9 cellular contexts compared by ENCODE assay signal in the genomic region with DNA sequence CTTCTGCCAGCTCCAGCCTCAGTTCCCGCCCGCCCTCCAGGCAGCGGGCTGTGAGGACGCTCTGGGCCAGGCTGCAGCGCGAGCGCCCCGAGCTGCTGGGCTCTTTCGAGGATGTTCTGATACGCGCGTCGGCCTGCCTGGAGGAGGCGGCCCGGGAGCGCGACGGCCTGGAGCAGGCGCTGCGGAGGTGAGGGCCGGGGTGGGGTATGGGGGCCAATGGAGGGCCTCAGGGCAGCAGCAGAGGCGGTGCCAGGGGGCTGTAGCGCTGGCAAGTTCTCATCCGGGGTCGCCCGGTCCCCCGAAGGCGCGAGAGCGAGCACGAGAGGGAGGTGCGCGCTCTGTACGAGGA. TPM values are rescaled to one million over a fixed set of nuclear protein-coding genes. Genes with fewer than 3 reads are reported as not detected.
DNase-seq lines count a peak whose midpoint lies in the region; ATAC-seq, FAIRE-seq and TF ChIP-seq lines count a peak whose summit lies in the region.
"Had no signal": no experiment of that assay in that cellular context is flagged by ENCODE, and none has a peak within 500 bp of the region (broad histone marks: within the 10 kb centered on the region; RNA-seq: fewer than 3 reads in every experiment).

No MANE protein-coding gene starts in this region.

- H3K4me1 Mint-ChIP-seq in activated CD8-positive, alpha-beta memory T cell treated with anti-CD3 and anti-CD28 coated beads, Interleukin-2, amount 10 ng/mL, durations not matched to agents 7 days and 5 days, result peaks cover 39% of the 10 kb centered on the region
- H3K4me1 Mint-ChIP-seq in memory B cell, result peaks cover 33% of the 10 kb centered on the region

- DNase-seq in activated CD8-positive, alpha-beta memory T cell treated with anti-CD3 and anti-CD28 coated beads, Interleukin-2, amount 10 ng/mL, durations not matched to agents 7 days and 5 days, result no peak
- no peak for DNase-seq in activated CD8-positive, alpha-beta memory T cell treated with anti-CD3 and anti-CD28 coated beads, Interleukin-2, amount 50 U/mL, for 4 hours
- no peak for DNase-seq in GM12878 (ENCODE audit: low read depth, low spot score)
- DNase-seq in memory B cell (ENCODE audit: low spot score in 2 of 2), result no peak
- no peak for DNase-seq in tibial nerve (ENCODE audit: low spot score in 2 of 2)
- DNase-seq in NOMO-1 (lab: John Stamatoyannopoulos, UW; ENCODE audit: unreplicated experiment in 2 of 2), result no peak
- no peak for DNase-seq in HuH-7 (ENCODE audit: low spot score)
- DNase-seq in NCI-H1092 treated with DMSO at 0.1 percent for 48 hours (lab: John Stamatoyannopoulos, UW), result no peak
- DNase-seq: NK-92 treated with Interleukin-12 subunit alpha and Interleukin-12 subunit beta, amount 100 ng/mL, for 24 hours had no signal

- TF ChIP-seq RAD21 in GM12878 (IDR thresholded peaks at IDR 0.05; ENCODE audit: insufficient read depth, low read depth, low read length), result no peak

- peak overlapping the region; percentile 13 for H3K4me3 Mint-ChIP-seq in activated CD8-positive, alpha-beta memory T cell treated with anti-CD3 and anti-CD28 coated beads, Interleukin-2, amount 10 ng/mL, durations not matched to agents 7 days and 5 days
- H3K4me3 Mint-ChIP-seq in memory B cell, result peak overlapping the region; percentile 82

- in situ Hi-C loops in GM12878 (cut with MboI), result no loop called here

- no peaks in the 10 kb centered on the region for H4K20me1 ChIP-seq in GM12878 (ENCODE audit: control insufficient read depth, insufficient read depth)

- SMC1A ChIA-PET in GM12878 (lab: Charles Lee; ENCODE audit: uncharacterized antibody, unreplicated experiment), result no interaction called here

- intact Hi-C loops in GM12878 (cut with micrococcal nuclease; ENCODE audit: unreplicated experiment), result no loop called here

- H3K27me3 ChIP-seq in GM12878 (replicated peaks in 1 of 2; ENCODE audit: control insufficient read depth in 2 of 2, insufficient read depth in 2 of 2, low read length in 1 of 2), result no peaks in the 10 kb centered on the region; a peak in 3 of 4 replicates
- peaks cover 0 to 59% of the 10 kb centered on the region in 2 donors for H3K27me3 ChIP-seq in tibial nerve

- CTCF ChIA-PET in activated CD8-positive, alpha-beta memory T cell treated with anti-CD3 and anti-CD28 coated beads, Interleukin-2, amount 10 ng/mL, durations not matched to agents 7 days and 5 days (lab: Charles Lee), result interaction anchor here (0.9 to 2.3 kb wide), 4 partner anchors 9 to 21 kb away, joined by 3 to 6 read pairs (median 5); no protein-coding TSS in a partner anchor
- CTCF ChIA-PET in GM12878 (lab: Yijun Ruan, JAX), result interaction anchor here (1.0 kb wide), 1 partner anchor 19 kb away, joined by 3 read pairs; no protein-coding TSS in a partner anchor

- H3K4me3 ChIP-seq in GM12878 (peak overlapping the region; percentile 49; the same call in 1 of the 2 replicates), tibial nerve (peak overlapping the region; percentile 20 to 44 (median 28))

- no peaks in the 10 kb centered on the region for H3K36me3 Mint-ChIP-seq in activated CD8-positive, alpha-beta memory T cell treated with anti-CD3 and anti-CD28 coated beads, Interleukin-2, amount 10 ng/mL, durations not matched to agents 7 days and 5 days
- H3K36me3 Mint-ChIP-seq in memory B cell, result peaks cover 2% of the 10 kb centered on the region

- peaks cover 42% of the 10 kb centered on the region for H3K4me1 ChIP-seq in GM12878 (ENCODE audit: control insufficient read depth, insufficient read depth, low read length)
- H3K4me1 ChIP-seq in tibial nerve, result peaks cover 0 to 80% (median 60%) of the 10 kb centered on the region in 4 donors

- peak overlapping the region; percentile 93 for H3K4me2 ChIP-seq in GM12878 (ENCODE audit: control insufficient read depth, insufficient read depth)

- RAD21 ChIA-PET in GM12878 (lab: Charles Lee; ENCODE audit: unreplicated experiment), result no interaction called here

- H3K9ac ChIP-seq in GM12878 (ENCODE audit: control insufficient read depth, insufficient read depth, low read length), result no peak overlapping the region

- no peak overlapping the region for H3K27ac Mint-ChIP-seq in activated CD8-positive, alpha-beta memory T cell treated with anti-CD3 and anti-CD28 coated beads, Interleukin-2, amount 10 ng/mL, durations not matched to agents 7 days and 5 days
- no peak overlapping the region for H3K27ac Mint-ChIP-seq in memory B cell

- FAIRE-seq in GM12878 (lab: Jason Lieb, UNC), result no peak

- TF ChIP-seq EP300 in GM12878 (IDR thresholded peaks at IDR 0.05; ENCODE audit: borderline replicate concordance in 1 of 2, control insufficient read depth in 1 of 2, low read depth in 2 of 2, low read length in 2 of 2) (no peak), tibial nerve (IDR thresholded peaks at IDR 0.05) (no peak)

- POLR2A ChIA-PET in GM12878 (lab: Charles Lee), result interaction anchor here (3.7 to 5.2 kb wide), 2 partner anchors 11 to 12 kb away, joined by 21 to 33 read pairs; partner anchors contain the start of genes PNPLA2, POLR2L and TSPAN4

- no peak for TF ChIP-seq POLR2A in GM12878 (IDR thresholded peaks at IDR 0.05; ENCODE audit: low read depth, low read length)
- TF ChIP-seq POLR2A in tibial nerve (IDR thresholded peaks at IDR 0.05), result peak in 1 of 2 donors; percentile 32

- ATAC-seq in activated CD8-positive, alpha-beta memory T cell treated with anti-CD3 and anti-CD28 coated beads, Interleukin-2, amount 10 ng/mL, durations not matched to agents 7 days and 5 days, result peak; percentile 4
- ATAC-seq in GM12878 (peak; percentile 7), memory B cell (ENCODE audit: low read depth) (peak; percentile 1)

- H3K36me3 ChIP-seq in GM12878 (ENCODE audit: control insufficient read depth in 2 of 2, insufficient read depth in 2 of 2, low read length in 1 of 2), result no peaks in the 10 kb centered on the region; a peak in 2 of 4 replicates
- H3K36me3 ChIP-seq in tibial nerve, result peaks cover 0 to 10% (median 6%) of the 10 kb centered on the region in 3 donors

- BruUV-seq in GM12878 (replicated peaks; lab: Mats Ljungman, UMichigan), result no TSS peak

- no peaks in the 10 kb centered on the region for H3K9me3 ChIP-seq in GM12878 (replicated peaks; ENCODE audit: control insufficient read depth, insufficient read depth, low read length)
- H3K9me3 ChIP-seq in tibial nerve, result no peaks in the 10 kb centered on the region

- H2AFZ ChIP-seq in GM12878 (ENCODE audit: control insufficient read depth, low read depth, low read length), result peak overlapping the region; percentile 30; the same call in 1 of the 2 replicates

- TF ChIP-seq CTCF in GM12878 (IDR thresholded peaks at IDR 0.05 in 2 of 3, conservative IDR thresholded peaks at IDR 0.05 in 1 of 3; ENCODE audit: control insufficient read depth in 2 of 3, extremely low read depth in 1 of 3, insufficient read depth in 1 of 3, low read depth in 3 of 3, low read length in 3 of 3) (no peak), tibial nerve (IDR thresholded peaks at IDR 0.05) (no peak)

- no peak overlapping the region for H3K27ac ChIP-seq in GM12878 (ENCODE audit: control insufficient read depth, insufficient read depth)
- peak overlapping the region in 3 of 4 donors; percentile 2 to 32 (median 28) for H3K27ac ChIP-seq in tibial nerve

- H3K27me3 Mint-ChIP-seq in activated CD8-positive, alpha-beta memory T cell treated with anti-CD3 and anti-CD28 coated beads, Interleukin-2, amount 10 ng/mL, durations not matched to agents 7 days and 5 days, result peaks cover 42% of the 10 kb centered on the region
- no peaks in the 10 kb centered on the region for H3K27me3 Mint-ChIP-seq in memory B cell

- no peaks in the 10 kb centered on the region for H3K9me3 Mint-ChIP-seq in activated CD8-positive, alpha-beta memory T cell treated with anti-CD3 and anti-CD28 coated beads, Interleukin-2, amount 10 ng/mL, durations not matched to agents 7 days and 5 days (ENCODE audit: low read depth)
- H3K9me3 Mint-ChIP-seq in memory B cell, result no peaks in the 10 kb centered on the region

- WGBS in GM12878 (ENCODE audit: insufficient coverage, insufficient replicate concordance, low lambda C conversion rate, missing lambda C conversion rate), result 17% methylated on average over 6 of the region's 34 CpGs
- 3 to 14% methylated on average over 17 to 34 of the region's 34 CpGs for WGBS in tibial nerve, 2 donors

- H3K79me2 ChIP-seq in GM12878 (ENCODE audit: control insufficient read depth, insufficient read depth, low read length), result no peaks in the 10 kb centered on the region

RNA-seq across cellular contexts. Expression of gene CRACR2B, which starts 2.2 kb away (rescaled TPM):
- total RNA-seq in activated CD8-positive, alpha-beta memory T cell treated with anti-CD3 and anti-CD28 coated beads, Interleukin-2, amount 10 ng/mL, durations not matched to agents 7 days and 5 days, result 10 to 100 TPM; 11.3 to 14.1 TPM
- 19.6 and 20.5 TPM in 2 replicates for total RNA-seq in GM12878 (2013; cell fraction: nucleolus; rRNA removed)
- total RNA-seq in GM12878 (2014; rRNA removed) (19.2 and 20.1 TPM in 2 replicates), GM12878 (2014; rRNA removed; fragmentation: Illumina TruSeq; extraction: Trizol) (3.0 and 3.7 TPM in 2 replicates), GM12878 (2021) (29.6 and 32.6 TPM in 2 replicates), tibial nerve (10 to 100 TPM in 3 of 4 donors, 1 to 10 TPM in 1; 7.1 to 19.7 (median 16.8) TPM)
- polyA plus RNA-seq in GM12878 (2011; ENCODE audit: low read depth), result 2.2 TPM
- polyA plus RNA-seq in GM12878 (2011; rRNA removed) (3.3 and 8.8 TPM in 2 replicates), GM12878 (2014; fragmentation: Illumina TruSeq; extraction: Trizol) (0.43 and 4.4 TPM in 2 replicates), GM12878 (2014; fragmentation: Nextera tagmentation; extraction: Ambion mirVana) (under 1 TPM; 0.10 to 0.31 TPM), GM12878 (2014; rRNA removed) (33.7 and 44.0 TPM in 2 replicates), GM12878 (2016; fragmentation: Nextera tagmentation; extraction: Ambion mirVana) (10 to 100 TPM; 16.6 to 17.0 TPM)
- polyA plus RNA-seq in GM12878 (2011; cell fraction: cytosol; rRNA removed), result 12.4 and 20.6 TPM in 2 replicates
- polyA plus RNA-seq in GM12878 (2011; cell fraction: nucleus; rRNA removed), result 217 and 287 TPM in 2 replicates
- 8.8 and 10.3 TPM in 2 replicates for polyA plus RNA-seq in GM12878 (2012)
- polyA minus RNA-seq in GM12878 (2011; rRNA and poly(A)+ RNA removed), result 2.9 and 6.7 TPM in 2 replicates
- polyA minus RNA-seq in GM12878 (2011; cell fraction: cytosol; rRNA and poly(A)+ RNA removed), result 5.2 and 5.9 TPM in 2 replicates
- 26.6 and 33.3 TPM in 2 replicates for polyA minus RNA-seq in GM12878 (2011; cell fraction: nucleus; rRNA and poly(A)+ RNA removed)

RNA-seq across cellular contexts. Expression of gene CD151, which starts 2.8 kb away (rescaled TPM):
- 10 to 100 TPM; 23.1 to 54.9 TPM for total RNA-seq in activated CD8-positive, alpha-beta memory T cell treated with anti-CD3 and anti-CD28 coated beads, Interleukin-2, amount 10 ng/mL, durations not matched to agents 7 days and 5 days
- total RNA-seq in GM12878 (2013; cell fraction: nucleolus; rRNA removed), result 31.6 and 37.0 TPM in 2 replicates
- total RNA-seq in GM12878 (2014; rRNA removed) (26.2 and 37.1 TPM in 2 replicates), GM12878 (2014; rRNA removed; fragmentation: Illumina TruSeq; extraction: Trizol) (11.1 and 17.6 TPM in 2 replicates), GM12878 (2021) (28.6 and 31.7 TPM in 2 replicates), tibial nerve (100 to 1,000 TPM; 264 to 309 (median 281) TPM)
- polyA plus RNA-seq in GM12878 (2011; ENCODE audit: low read depth), result 11.6 TPM
- polyA plus RNA-seq in GM12878 (2011; rRNA removed) (19.9 and 39.6 TPM in 2 replicates), GM12878 (2014; fragmentation: Illumina TruSeq; extraction: Trizol) (1.5 and 9.4 TPM in 2 replicates), GM12878 (2014; fragmentation: Nextera tagmentation; extraction: Ambion mirVana) (1 to 10 TPM in 1 of 2 experiments, under 1 TPM in 1; 0.52 to 1.4 TPM), GM12878 (2014; rRNA removed) (40.1 and 41.7 TPM in 2 replicates), GM12878 (2016; fragmentation: Nextera tagmentation; extraction: Ambion mirVana) (10 to 100 TPM in 1 of 2 experiments, 1 to 10 TPM in 1; 9.4 to 11.7 TPM)
- polyA plus RNA-seq in GM12878 (2011; cell fraction: cytosol; rRNA removed), result 55.0 and 67.3 TPM in 2 replicates
- 150 and 186 TPM in 2 replicates for polyA plus RNA-seq in GM12878 (2011; cell fraction: nucleus; rRNA removed)
- 30.4 and 30.5 TPM in 2 replicates for polyA plus RNA-seq in GM12878 (2012)
- 32.0 and 60.1 TPM in 2 replicates for polyA minus RNA-seq in GM12878 (2011; rRNA and poly(A)+ RNA removed)
- polyA minus RNA-seq in GM12878 (2011; cell fraction: cytosol; rRNA and poly(A)+ RNA removed), result 19.9 and 21.7 TPM in 2 replicates
- 35.8 and 46.4 TPM in 2 replicates for polyA minus RNA-seq in GM12878 (2011; cell fraction: nucleus; rRNA and poly(A)+ RNA removed)

RNA-seq across cellular contexts. Expression of gene PNPLA2, which starts 11.2 kb away (rescaled TPM):
- total RNA-seq in activated CD8-positive, alpha-beta memory T cell treated with anti-CD3 and anti-CD28 coated beads, Interleukin-2, amount 10 ng/mL, durations not matched to agents 7 days and 5 days, result 10 to 100 TPM; 64.7 to 70.0 TPM
- total RNA-seq in GM12878 (2013; cell fraction: nucleolus; rRNA removed), result 29.4 and 31.7 TPM in 2 replicates
- 9.3 and 9.8 TPM in 2 replicates for total RNA-seq in GM12878 (2014; rRNA removed)
- 2.5 and 4.2 TPM in 2 replicates for total RNA-seq in GM12878 (2014; rRNA removed; fragmentation: Illumina TruSeq; extraction: Trizol)
- 33.4 and 34.0 TPM in 2 replicates for total RNA-seq in GM12878 (2021)
- 10.9 TPM for polyA plus RNA-seq in GM12878 (2011; ENCODE audit: low read depth)
- 1.7 and 5.1 TPM in 2 replicates for polyA plus RNA-seq in GM12878 (2011; rRNA removed)
- 6.0 and 8.6 TPM in 2 replicates for polyA plus RNA-seq in GM12878 (2011; cell fraction: cytosol; rRNA removed)
- polyA plus RNA-seq in GM12878 (2011; cell fraction: nucleus; rRNA removed), result 225 and 234 TPM in 2 replicates
- polyA plus RNA-seq in GM12878 (2012), result 29.5 and 33.5 TPM in 2 replicates
- polyA plus RNA-seq in GM12878 (2014; fragmentation: Illumina TruSeq; extraction: Trizol), result 1.5 and 6.4 TPM in 2 replicates
- under 1 TPM; 0.19 to 0.62 TPM for polyA plus RNA-seq in GM12878 (2014; fragmentation: Nextera tagmentation; extraction: Ambion mirVana)
- polyA plus RNA-seq in GM12878 (2014; rRNA removed), result 18.3 and 26.5 TPM in 2 replicates
- polyA plus RNA-seq in GM12878 (2016; fragmentation: Nextera tagmentation; extraction: Ambion mirVana), result 10 to 100 TPM; 15.5 to 16.1 TPM
- 9.9 and 21.7 TPM in 2 replicates for polyA minus RNA-seq in GM12878 (2011; rRNA and poly(A)+ RNA removed)
- polyA minus RNA-seq in GM12878 (2011; cell fraction: cytosol; rRNA and poly(A)+ RNA removed), result 7.4 and 10.4 TPM in 2 replicates
- 51.3 and 63.1 TPM in 2 replicates for polyA minus RNA-seq in GM12878 (2011; cell fraction: nucleus; rRNA and poly(A)+ RNA removed)
- total RNA-seq in tibial nerve, result 100 to 1,000 TPM; 136 to 314 (median 187) TPM

RNA-seq across cellular contexts. Expression of gene POLR2L, which starts 12.4 kb away (rescaled TPM):
- total RNA-seq in activated CD8-positive, alpha-beta memory T cell treated with anti-CD3 and anti-CD28 coated beads, Interleukin-2, amount 10 ng/mL, durations not matched to agents 7 days and 5 days, result 100 to 1,000 TPM in 1 of 2 experiments, 10 to 100 TPM in 1; 87.6 to 114 TPM
- 10.3 and 15.3 TPM in 2 replicates for total RNA-seq in GM12878 (2013; cell fraction: nucleolus; rRNA removed)
- total RNA-seq in GM12878 (2014; rRNA removed) (366 and 432 TPM in 2 replicates), GM12878 (2014; rRNA removed; fragmentation: Illumina TruSeq; extraction: Trizol) (60.2 and 68.7 TPM in 2 replicates), GM12878 (2021) (133 and 137 TPM in 2 replicates), tibial nerve (100 to 1,000 TPM in 2 of 4 donors, 10 to 100 TPM in 2; 71.7 to 140 (median 110) TPM)
- 11.2 TPM for polyA plus RNA-seq in GM12878 (2011; ENCODE audit: low read depth)
- polyA plus RNA-seq in GM12878 (2011; rRNA removed) (13.7 and 44.2 TPM in 2 replicates), GM12878 (2014; fragmentation: Illumina TruSeq; extraction: Trizol) (2.2 and 23.1 TPM in 2 replicates), GM12878 (2014; fragmentation: Nextera tagmentation; extraction: Ambion mirVana) (100 to 1,000 TPM in 1 of 2 experiments, 10 to 100 TPM in 1; 68.8 to 117 TPM), GM12878 (2014; rRNA removed) (318 and 463 TPM in 2 replicates), GM12878 (2016; fragmentation: Nextera tagmentation; extraction: Ambion mirVana) (100 to 1,000 TPM; 439 to 497 TPM)
- polyA plus RNA-seq in GM12878 (2011; cell fraction: cytosol; rRNA removed), result 76.2 and 168 TPM in 2 replicates
- 129 and 164 TPM in 2 replicates for polyA plus RNA-seq in GM12878 (2011; cell fraction: nucleus; rRNA removed)
- polyA plus RNA-seq in GM12878 (2012), result 136 and 240 TPM in 2 replicates
- 70.2 and 136 TPM in 2 replicates for polyA minus RNA-seq in GM12878 (2011; rRNA and poly(A)+ RNA removed)
- polyA minus RNA-seq in GM12878 (2011; cell fraction: cytosol; rRNA and poly(A)+ RNA removed), result 63.5 and 71.9 TPM in 2 replicates
- polyA minus RNA-seq in GM12878 (2011; cell fraction: nucleus; rRNA and poly(A)+ RNA removed), result 35.2 and 55.4 TPM in 2 replicates

RNA-seq across cellular contexts. Expression of gene TSPAN4, which starts 12.7 kb away (rescaled TPM):
- 10 to 100 TPM in 1 of 2 experiments, 1 to 10 TPM in 1; 7.8 to 17.8 TPM for total RNA-seq in activated CD8-positive, alpha-beta memory T cell treated with anti-CD3 and anti-CD28 coated beads, Interleukin-2, amount 10 ng/mL, durations not matched to agents 7 days and 5 days
- total RNA-seq in GM12878 (2013; cell fraction: nucleolus; rRNA removed), result 47.0 and 47.6 TPM in 2 replicates
- total RNA-seq in GM12878 (2014; rRNA removed) (9.3 and 10.1 TPM in 2 replicates), GM12878 (2014; rRNA removed; fragmentation: Illumina TruSeq; extraction: Trizol) (2.3 and 2.7 TPM in 2 replicates), GM12878 (2021) (8.7 and 9.0 TPM in 2 replicates), tibial nerve (100 to 1,000 TPM; 139 to 256 (median 221) TPM)
- 3.5 TPM for polyA plus RNA-seq in GM12878 (2011; ENCODE audit: low read depth)
- polyA plus RNA-seq in GM12878 (2011; rRNA removed) (6.5 and 13.4 TPM in 2 replicates), GM12878 (2014; fragmentation: Illumina TruSeq; extraction: Trizol) (0.96 TPM in 1 of 2 replicates, not detected in the other), GM12878 (2014; fragmentation: Nextera tagmentation; extraction: Ambion mirVana) (under 1 TPM in 1 of 2 experiments, not detected in 1; 0.37 TPM), GM12878 (2014; rRNA removed) (11.6 and 14.0 TPM in 2 replicates), GM12878 (2016; fragmentation: Nextera tagmentation; extraction: Ambion mirVana) (1 to 10 TPM; 7.6 to 8.5 TPM)
- polyA plus RNA-seq in GM12878 (2011; cell fraction: cytosol; rRNA removed), result 22.9 and 34.0 TPM in 2 replicates
- polyA plus RNA-seq in GM12878 (2011; cell fraction: nucleus; rRNA removed), result 75.6 and 100 TPM in 2 replicates
- polyA plus RNA-seq in GM12878 (2012), result 6.5 and 6.8 TPM in 2 replicates
- polyA minus RNA-seq in GM12878 (2011; rRNA and poly(A)+ RNA removed), result 13.9 and 15.4 TPM in 2 replicates
- 21.0 and 24.9 TPM in 2 replicates for polyA minus RNA-seq in GM12878 (2011; cell fraction: cytosol; rRNA and poly(A)+ RNA removed)
- polyA minus RNA-seq in GM12878 (2011; cell fraction: nucleus; rRNA and poly(A)+ RNA removed), result 10.2 and 15.3 TPM in 2 replicates

Comparison
In these comparisons a context has a peak if more than half of its experiments do, and no peak if none do; other contexts are left out.
1. RNA of gene CD151, which starts 2.8 kb away (total RNA-seq): 264 to 309 TPM in tibial nerve; 23.1 to 54.9 TPM in activated CD8-positive, alpha-beta memory T cell treated with anti-CD3 and anti-CD28 coated beads, Interleukin-2, amount 10 ng/mL, durations not matched to agents 7 days and 5 days and 11.1 to 37.1 TPM in GM12878; every median in the first group is over 4 times any median in the second.
2. Peak in every context shown above with its lines, with median percentiles within 50 percentile points of each other: ATAC-seq.